In genomic region chr21:46057710-46058241, GRCh38 we compare ENCODE assay signal across 13 cellular contexts. TPM values are rescaled to one million over a fixed set of nuclear protein-coding genes. Genes with fewer than 3 reads are reported as not detected.
DNase-seq lines count a peak whose midpoint lies in the region; ATAC-seq and TF ChIP-seq lines count a peak whose summit lies in the region.
"Had no signal": no experiment of that assay in that cellular context is flagged by ENCODE, and none has a peak within 500 bp of the region (broad histone marks: within the 10 kb centered on the region; RNA-seq: fewer than 3 reads in every experiment).

No MANE protein-coding gene starts in this region.

- no peaks in the 10 kb centered on the region for H3K4me1 ChIP-seq in GM23338 (ENCODE audit: insufficient read depth)
- H3K4me1 ChIP-seq: pancreas had no signal

- peaks cover 8% of the 10 kb centered on the region for H3K4me1 Mint-ChIP-seq in GM23338
- H3K4me1 Mint-ChIP-seq in activated naive CD8-positive, alpha-beta T cell treated with anti-CD3 and anti-CD28 coated beads, Interleukin-2, amount 50 U/mL, for 24 hours, result peaks cover 82% of the 10 kb centered on the region
- peaks cover 85% of the 10 kb centered on the region for H3K4me1 Mint-ChIP-seq in stimulated activated naive CD8-positive, alpha-beta T cell treated with anti-CD3 and anti-CD28 coated beads, Interleukin-15, amount 100 ng/mL, for 72 hours

- no peak for TF ChIP-seq CTCF in GM23338 (conservative IDR thresholded peaks at IDR 0.05; ENCODE audit: low read depth in 2 of 2)

- H3K4me3 ChIP-seq in GM23338, result no peak overlapping the region
- H3K4me3 ChIP-seq: pancreas had no signal

- no peak overlapping the region for H3K27ac Mint-ChIP-seq in GM23338
- H3K27ac Mint-ChIP-seq in activated naive CD8-positive, alpha-beta T cell treated with anti-CD3 and anti-CD28 coated beads, Interleukin-2, amount 50 U/mL, for 24 hours, result peak overlapping the region; percentile 99
- H3K27ac Mint-ChIP-seq in stimulated activated naive CD8-positive, alpha-beta T cell treated with anti-CD3 and anti-CD28 coated beads, Interleukin-15, amount 100 ng/mL, for 72 hours, result peak overlapping the region; percentile 87 to 91

- H4K20me1 ChIP-seq in GM23338 (replicated peaks; ENCODE audit: insufficient read depth), result no peaks in the 10 kb centered on the region

- no peaks in the 10 kb centered on the region for H3K9me2 ChIP-seq in GM23338 (ENCODE audit: insufficient read depth)

- 0 out of 2 replicates have a peak overlapping the region, but pooled peaks have one; percentile 88 for H2AFZ ChIP-seq in GM23338

- H3K27me3 ChIP-seq in GM23338 (ENCODE audit: insufficient read depth), result no peaks in the 10 kb centered on the region

- no peaks in the 10 kb centered on the region for H3K36me3 ChIP-seq in GM23338 (ENCODE audit: insufficient read depth)
- H3K36me3 ChIP-seq: pancreas had no signal

- peaks cover 53% of the 10 kb centered on the region for H3K9me3 Mint-ChIP-seq in GM23338
- peaks cover 12% of the 10 kb centered on the region for H3K9me3 Mint-ChIP-seq in activated naive CD8-positive, alpha-beta T cell treated with anti-CD3 and anti-CD28 coated beads, Interleukin-2, amount 50 U/mL, for 24 hours
- peaks cover 3 to 11% of the 10 kb centered on the region in 2 donors for H3K9me3 Mint-ChIP-seq in stimulated activated naive CD8-positive, alpha-beta T cell treated with anti-CD3 and anti-CD28 coated beads, Interleukin-15, amount 100 ng/mL, for 72 hours

- ATAC-seq in GM23338, result no peak
- no peak for ATAC-seq in activated naive CD8-positive, alpha-beta T cell treated with anti-CD3 and anti-CD28 coated beads, Interleukin-2, amount 50 U/mL, for 24 hours
- ATAC-seq in stimulated activated naive CD8-positive, alpha-beta T cell treated with anti-CD3 and anti-CD28 coated beads, Interleukin-15, amount 100 ng/mL, for 72 hours, result no peak
- no peak for ATAC-seq in HG02678 (IDR thresholded peaks at IDR 0.05; ENCODE audit: unreplicated experiment)
- ATAC-seq: Panc1, pancreas had no signal

- peaks cover 13% of the 10 kb centered on the region for H3K27me3 Mint-ChIP-seq in GM23338 (ENCODE audit: insufficient read depth, low read depth, poor library complexity)
- peaks cover 19% of the 10 kb centered on the region for H3K27me3 Mint-ChIP-seq in activated naive CD8-positive, alpha-beta T cell treated with anti-CD3 and anti-CD28 coated beads, Interleukin-2, amount 50 U/mL, for 24 hours
- H3K27me3 Mint-ChIP-seq in stimulated activated naive CD8-positive, alpha-beta T cell treated with anti-CD3 and anti-CD28 coated beads, Interleukin-15, amount 100 ng/mL, for 72 hours, result no peaks in the 10 kb centered on the region

- 0 out of 2 replicates have a peak, but pooled peaks cover 9% of the 10 kb centered on the region for H3F3A ChIP-seq in GM23338 (replicated peaks; ENCODE audit: low read depth)

- DNase-seq in GM23338 (ENCODE audit: low spot score) (no peak), mesenteric fat pad (ENCODE audit: low spot score) (peak; percentile 85), cortex of kidney (lab: John Stamatoyannopoulos, UW) (no peak), COLO668 (lab: John Stamatoyannopoulos, UW; ENCODE audit: unreplicated experiment) (no peak)
- no peak for DNase-seq in activated naive CD8-positive, alpha-beta T cell treated with anti-CD3 and anti-CD28 coated beads, Interleukin-2, amount 50 U/mL, for 24 hours
- peak in 1 of 2 donors; percentile 8 for DNase-seq in stimulated activated naive CD8-positive, alpha-beta T cell treated with anti-CD3 and anti-CD28 coated beads, Interleukin-15, amount 100 ng/mL, for 72 hours
- DNase-seq in activated T-cell treated with anti-CD3 and anti-CD28 coated beads, Interleukin-2, amount 50 U/mL, for 48 hours, result no peak
- DNase-seq: central memory CD4-positive, alpha-beta T cell; NCI-H345; T-helper 9 cell had no signal

- H3K4me2 ChIP-seq in GM23338, result no peak overlapping the region

- no peaks in the 10 kb centered on the region for H3K79me2 ChIP-seq in GM23338 (replicated peaks; ENCODE audit: insufficient read depth)

- no peak overlapping the region for H3K4me3 Mint-ChIP-seq in GM23338
- H3K4me3 Mint-ChIP-seq in activated naive CD8-positive, alpha-beta T cell treated with anti-CD3 and anti-CD28 coated beads, Interleukin-2, amount 50 U/mL, for 24 hours, result peak overlapping the region; percentile 70
- peak overlapping the region; percentile 60 to 86 for H3K4me3 Mint-ChIP-seq in stimulated activated naive CD8-positive, alpha-beta T cell treated with anti-CD3 and anti-CD28 coated beads, Interleukin-15, amount 100 ng/mL, for 72 hours

- H3K27ac ChIP-seq in GM23338 (ENCODE audit: low read depth), result no peak overlapping the region
- H3K27ac ChIP-seq: pancreas had no signal

- H3K36me3 Mint-ChIP-seq in GM23338 (ENCODE audit: low read depth), result peaks cover 30% of the 10 kb centered on the region
- peaks cover 2% of the 10 kb centered on the region for H3K36me3 Mint-ChIP-seq in activated naive CD8-positive, alpha-beta T cell treated with anti-CD3 and anti-CD28 coated beads, Interleukin-2, amount 50 U/mL, for 24 hours (ENCODE audit: low read depth)

TF ChIP-seq in GM23338, 12 proteins besides CTCF, POLR2A, EP300 and RAD21 (continues in another document):
- TF ChIP-seq ZNF462 (CRISPR knock-in tag; IDR thresholded peaks at IDR 0.05) (no peak), ETS1 (IDR thresholded peaks at IDR 0.05) (no peak), ZNF331 (CRISPR knock-in tag; IDR thresholded peaks at IDR 0.05; ENCODE audit: low read depth) (no peak), EZH2 (IDR thresholded peaks at IDR 0.05; ENCODE audit: low read depth, unreplicated experiment) (no peak), JUNB (IDR thresholded peaks at IDR 0.05; ENCODE audit: unreplicated experiment) (no peak), EZH2phosphoT487 (IDR thresholded peaks at IDR 0.05; ENCODE audit: unreplicated experiment) (no peak)

RNA-seq across cellular contexts. Expression of gene COL6A2, which starts 40.1 kb away (rescaled TPM):
- 68.5 and 89.2 TPM in 2 replicates for total RNA-seq in GM23338 (2014; rRNA removed; shearing (Covaris generic))
- 28.4 and 31.8 TPM in 2 replicates for polyA plus RNA-seq in GM23338 (2016; fragmentation: Nextera tagmentation; extraction: Ambion mirVana)
- 735 TPM for total RNA-seq in mesenteric fat pad
